In the genomic region with DNA sequence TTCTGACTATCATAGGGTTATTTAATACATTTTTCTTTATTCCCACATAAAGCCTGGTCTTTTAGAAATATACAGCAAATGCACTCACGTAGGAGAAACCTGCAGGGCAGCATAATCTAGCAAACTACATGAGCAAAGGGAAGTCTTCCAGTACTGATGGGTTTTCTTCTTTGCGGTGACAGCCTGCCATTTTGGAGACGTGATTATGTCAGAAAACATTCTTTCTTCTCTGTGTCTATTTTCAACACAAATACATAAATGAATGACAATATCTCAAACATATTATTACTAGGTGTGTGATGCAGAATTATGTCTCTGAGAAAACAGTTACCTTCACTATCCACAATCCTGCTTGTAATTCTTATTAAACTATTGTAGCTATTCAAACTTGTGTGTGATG, we compare ENCODE assay signal across 13 cellular contexts.
"Had no signal": no experiment of that assay in that cellular context is flagged by ENCODE, and none has a peak within 500 bp of the region (broad histone marks: within the 10 kb centered on the region; RNA-seq: fewer than 3 reads in every experiment).

No MANE protein-coding gene starts in this region.

- ATAC-seq: effector memory CD8-positive, alpha-beta T cell; esophagus mucosa; foreskin keratinocyte; gastrocnemius medialis; gastroesophageal sphincter; heart left ventricle; heart right ventricle had no signal

- H3K36me3 ChIP-seq: colonic mucosa, esophagus muscularis mucosa, esophagus squamous epithelium, gastrocnemius medialis, gastroesophageal sphincter, heart left ventricle, heart right ventricle had no signal

- H3K4me3 ChIP-seq: colonic mucosa, coronary artery, dorsolateral prefrontal cortex, esophagus muscularis mucosa, esophagus squamous epithelium, gastrocnemius medialis, gastroesophageal sphincter, heart left ventricle, heart right ventricle had no signal

- H3K9me3 ChIP-seq: colonic mucosa, esophagus squamous epithelium, gastrocnemius medialis, gastroesophageal sphincter, heart left ventricle, heart right ventricle had no signal

- H3K27ac ChIP-seq: colonic mucosa, coronary artery, dorsolateral prefrontal cortex, epithelial cell of prostate, esophagus muscularis mucosa, esophagus squamous epithelium, foreskin keratinocyte, gastrocnemius medialis, gastroesophageal sphincter, heart left ventricle, heart right ventricle had no signal

- H3K27me3 ChIP-seq: colonic mucosa, esophagus squamous epithelium, foreskin keratinocyte, gastrocnemius medialis had no signal
